In genomic region chr3:59408047-59408624, GRCh38 we compare ENCODE assay signal across 15 cellular contexts.
DNase-seq lines count a peak whose midpoint lies in the region; ATAC-seq and TF ChIP-seq lines count a peak whose summit lies in the region.
"Had no signal": no experiment of that assay in that cellular context is flagged by ENCODE, and none has a peak within 500 bp of the region (broad histone marks: within the 10 kb centered on the region; RNA-seq: fewer than 3 reads in every experiment).

No MANE protein-coding gene starts in this region.

- H3K4me1 Mint-ChIP-seq in activated CD4-positive, alpha-beta T cell treated with anti-CD3 and anti-CD28 coated beads, Interleukin-2, amount 10 ng/mL, durations not matched to agents 24 days and 14 days: peaks cover 25% of the 10 kb centered on the region
- peaks cover 22% of the 10 kb centered on the region for H3K4me1 Mint-ChIP-seq in activated CD4-positive, alpha-beta T cell treated with anti-CD3 and anti-CD28 coated beads for 36 hours

- H3K27me3 ChIP-seq in parathyroid adenoma (ENCODE audit: control insufficient read depth, insufficient read depth, low read length) (no peaks in the 10 kb centered on the region), Peyer's patch (no peaks in the 10 kb centered on the region)
- H3K27me3 ChIP-seq: foreskin keratinocyte had no signal

- no peak overlapping the region for H3K4me2 ChIP-seq in parathyroid adenoma (ENCODE audit: low read length)

- H3K9me3 ChIP-seq in parathyroid adenoma (ENCODE audit: control insufficient read depth, low read length) (no peaks in the 10 kb centered on the region), Peyer's patch (no peaks in the 10 kb centered on the region)

- POLR2A ChIA-PET in activated CD4-positive, alpha-beta T cell treated with anti-CD3 and anti-CD28 coated beads for 36 hours (lab: Charles Lee): no interaction called here

- no peaks in the 10 kb centered on the region for H3K27me3 Mint-ChIP-seq in activated CD4-positive, alpha-beta T cell treated with anti-CD3 and anti-CD28 coated beads, Interleukin-2, amount 10 ng/mL, durations not matched to agents 24 days and 14 days
- H3K27me3 Mint-ChIP-seq in activated CD4-positive, alpha-beta T cell treated with anti-CD3 and anti-CD28 coated beads for 36 hours: no peaks in the 10 kb centered on the region

- H3K79me2 ChIP-seq in parathyroid adenoma: no peaks in the 10 kb centered on the region

- H3K4me3 ChIP-seq in parathyroid adenoma (ENCODE audit: low read depth, low read length): no peak overlapping the region
- no peak overlapping the region for H3K4me3 ChIP-seq in Peyer's patch

- no peak overlapping the region for H3K9ac ChIP-seq in parathyroid adenoma

- no peaks in the 10 kb centered on the region for H3K36me3 Mint-ChIP-seq in activated CD4-positive, alpha-beta T cell treated with anti-CD3 and anti-CD28 coated beads, Interleukin-2, amount 10 ng/mL, durations not matched to agents 24 days and 14 days (ENCODE audit: low read depth)
- no peaks in the 10 kb centered on the region for H3K36me3 Mint-ChIP-seq in activated CD4-positive, alpha-beta T cell treated with anti-CD3 and anti-CD28 coated beads for 36 hours (ENCODE audit: low read depth)

- peak overlapping the region; percentile 67 for H3K27ac Mint-ChIP-seq in activated CD4-positive, alpha-beta T cell treated with anti-CD3 and anti-CD28 coated beads, Interleukin-2, amount 10 ng/mL, durations not matched to agents 24 days and 14 days
- no peak overlapping the region for H3K27ac Mint-ChIP-seq in activated CD4-positive, alpha-beta T cell treated with anti-CD3 and anti-CD28 coated beads for 36 hours

- H3K36me3 ChIP-seq in parathyroid adenoma (ENCODE audit: control insufficient read depth, insufficient read depth, low read length) (no peaks in the 10 kb centered on the region), Peyer's patch (no peaks in the 10 kb centered on the region)

- H3K4me1 ChIP-seq in parathyroid adenoma (peaks cover 18% of the 10 kb centered on the region), Peyer's patch (no peaks in the 10 kb centered on the region)
- H3K4me1 ChIP-seq: foreskin keratinocyte had no signal

- ATAC-seq in activated CD4-positive, alpha-beta T cell treated with anti-CD3 and anti-CD28 coated beads for 36 hours: no peak
- ATAC-seq in HG02623 (IDR thresholded peaks at IDR 0.05; ENCODE audit: unreplicated experiment) (peak; percentile 56), HG03520 (IDR thresholded peaks at IDR 0.05; ENCODE audit: unreplicated experiment) (peak; percentile 49)
- ATAC-seq: foreskin keratinocyte had no signal

- CTCF ChIA-PET in activated CD4-positive, alpha-beta T cell treated with anti-CD3 and anti-CD28 coated beads for 36 hours (lab: Charles Lee): interaction anchor here (1.0 kb wide), 1 partner anchor 12 kb away, joined by 3 read pairs; no protein-coding TSS in a partner anchor

- H3K27ac ChIP-seq in parathyroid adenoma (no peak overlapping the region), Peyer's patch (no peak overlapping the region)
- H3K27ac ChIP-seq: 22Rv1, foreskin keratinocyte had no signal

- TF ChIP-seq POLR2A in Peyer's patch (IDR thresholded peaks at IDR 0.05): no peak

- peaks cover 20% of the 10 kb centered on the region for H3K9me3 Mint-ChIP-seq in activated CD4-positive, alpha-beta T cell treated with anti-CD3 and anti-CD28 coated beads, Interleukin-2, amount 10 ng/mL, durations not matched to agents 24 days and 14 days
- no peaks in the 10 kb centered on the region for H3K9me3 Mint-ChIP-seq in activated CD4-positive, alpha-beta T cell treated with anti-CD3 and anti-CD28 coated beads for 36 hours (ENCODE audit: low read depth)

- intact Hi-C loops in activated CD4-positive, alpha-beta T cell treated with anti-CD3 and anti-CD28 coated beads, Interleukin-2, amount 10 ng/mL, durations not matched to agents 24 days and 14 days (cut with micrococcal nuclease): no loop called here
- intact Hi-C loops in activated CD4-positive, alpha-beta T cell treated with anti-CD3 and anti-CD28 coated beads for 36 hours (cut with DNase I, micrococcal nuclease): no loop called here
- intact Hi-C loops in posterior cingulate gyrus (cut with DNase I): no loop called here

- H3K4me3 Mint-ChIP-seq in activated CD4-positive, alpha-beta T cell treated with anti-CD3 and anti-CD28 coated beads, Interleukin-2, amount 10 ng/mL, durations not matched to agents 24 days and 14 days: no peak overlapping the region
- H3K4me3 Mint-ChIP-seq in activated CD4-positive, alpha-beta T cell treated with anti-CD3 and anti-CD28 coated beads for 36 hours: no peak overlapping the region

- TF ChIP-seq CTCF in parathyroid adenoma (IDR thresholded peaks at IDR 0.05): no peak
- TF ChIP-seq CTCF in Peyer's patch (IDR thresholded peaks at IDR 0.05): no peak

- H2AFZ ChIP-seq in parathyroid adenoma: peak overlapping the region; percentile 17

- DNase-seq in activated CD4-positive, alpha-beta T cell treated with anti-CD3 and anti-CD28 coated beads, Interleukin-2, amount 10 ng/mL, durations not matched to agents 24 days and 14 days: no peak
- no peak for DNase-seq in activated CD4-positive, alpha-beta T cell treated with anti-CD3 and anti-CD28 coated beads for 36 hours
- DNase-seq in posterior cingulate gyrus (no peak), NCI-H345 treated with DMSO at 0.1 percent for 48 hours (lab: John Stamatoyannopoulos, UW; ENCODE audit: unreplicated experiment) (no peak), Peyer's patch (no peak)
- DNase-seq: activated T-cell treated with anti-CD3 and anti-CD28 coated beads, Interleukin-2, amount 50 U/mL, for 1 hour; dermis blood vessel endothelial cell; foreskin keratinocyte; NCI-H1436; NCI-H82; SHP77 treated with DMSO at 0.1 percent for 48 hours had no signal
